In genomic region chr5:60958088-60958487, GRCh38 we compare ENCODE assay signal across 28 cellular contexts.
"Had no signal": no experiment of that assay in that cellular context is flagged by ENCODE, and none has a peak within 500 bp of the region (broad histone marks: within the 10 kb centered on the region; RNA-seq: fewer than 3 reads in every experiment).

No MANE protein-coding gene starts in this region.

- H3K36me3 ChIP-seq: ascending aorta, breast epithelium, cardiac muscle cell, colonic mucosa, gastrocnemius medialis, heart left ventricle had no signal

- H3K27me3 ChIP-seq: ascending aorta, breast epithelium, cardiac muscle cell, colonic mucosa, foreskin keratinocyte, gastrocnemius medialis, heart left ventricle had no signal

- ATAC-seq: activated CD4-positive, alpha-beta T cell treated with anti-CD3 and anti-CD28 coated beads for 36 hours; activated CD8-positive, alpha-beta memory T cell treated with anti-CD3 and anti-CD28 coated beads, Interleukin-2, amount 10 ng/mL, durations not matched to agents 7 days and 5 days; activated CD8-positive, alpha-beta T cell treated with anti-CD3 and anti-CD28 coated beads, Interleukin-2, amount 10 ng/mL, durations not matched to agents 7 days and 5 days; activated naive CD4-positive, alpha-beta T cell treated with anti-CD3 and anti-CD28 coated beads, Interleukin-2, amount 50 U/mL, for 72 hours; esophagus mucosa; foreskin keratinocyte; heart left ventricle had no signal

- H3K9me3 ChIP-seq: colonic mucosa, gastrocnemius medialis had no signal

- DNase-seq: activated CD4-positive, alpha-beta memory T cell treated with anti-CD3 and anti-CD28 coated beads for 36 hours; activated CD4-positive, alpha-beta T cell treated with anti-CD3 and anti-CD28 coated beads for 36 hours; activated CD4-positive, alpha-beta T cell treated with anti-CD3 and anti-CD28 coated beads, Interleukin-2, amount 10 ng/mL, durations not matched to agents 24 days and 14 days; activated CD4-positive, CD25-positive, alpha-beta regulatory T cell; activated CD4-positive, CD25-positive, alpha-beta regulatory T cell treated with anti-CD3 and anti-CD28 coated beads, Interleukin-2, amount 50 U/mL, for 72 hours; activated CD8-positive, alpha-beta memory T cell treated with anti-CD3 and anti-CD28 coated beads, Interleukin-2, amount 10 ng/mL, durations not matched to agents 7 days and 5 days; activated CD8-positive, alpha-beta memory T cell treated with anti-CD3 and anti-CD28 coated beads, Interleukin-2, amount 50 U/mL, for 4 hours; activated CD8-positive, alpha-beta T cell treated with anti-CD3 and anti-CD28 coated beads, Interleukin-2, amount 10 ng/mL, durations not matched to agents 7 days and 5 days; activated effector memory CD4-positive, alpha-beta T cell treated with anti-CD3 and anti-CD28 coated beads, Interleukin-2, amount 50 U/mL, for 16 hours; activated naive CD4-positive, alpha-beta T cell treated with anti-CD3 and anti-CD28 coated beads for 36 hours; activated naive CD8-positive, alpha-beta T cell treated with anti-CD3 and anti-CD28 coated beads, Interleukin-2, amount 10 ng/mL, durations not matched to agents 7 days and 5 days; activated T-cell treated with anti-CD3 and anti-CD28 coated beads, Interleukin-2, amount 50 U/mL, for 1 hour; activated T-cell treated with anti-CD3 and anti-CD28 coated beads, Interleukin-2, amount 50 U/mL, for 48 hours; central memory CD4-positive, alpha-beta T cell; cerebellar nuclear complex; colonic mucosa; effector CD8-positive, alpha-beta T cell; endodermal cell; foreskin keratinocyte; gastrocnemius medialis; glutamatergic neuron; heart left ventricle; T-helper 2 cell had no signal

- H3K27ac ChIP-seq: ascending aorta, breast epithelium, cardiac muscle cell, colonic mucosa, foreskin keratinocyte, heart left ventricle had no signal

- H3K4me3 ChIP-seq: ascending aorta, breast epithelium, cardiac muscle cell, colonic mucosa, gastrocnemius medialis, heart left ventricle had no signal

- H3K4me1 ChIP-seq: ascending aorta, breast epithelium, colonic mucosa, foreskin keratinocyte had no signal
